Comparison of ENCODE assay signal across 18 cellular contexts in genomic region chr4:118807659-118808058, GRCh38.
"Had no signal": no experiment of that assay in that cellular context is flagged by ENCODE, and none has a peak within 500 bp of the region (broad histone marks: within the 10 kb centered on the region; RNA-seq: fewer than 3 reads in every experiment).

No MANE protein-coding gene starts in this region.

- H3K4me2 ChIP-seq: KMS-11 had no signal

- ATAC-seq: HepG2, K562 had no signal

- H3K4me3 ChIP-seq: K562, SJSA1 had no signal

- H3K27ac ChIP-seq: KMS-11, SJSA1 had no signal

- H3K4me1 ChIP-seq: SJSA1 had no signal

- DNase-seq: Kasumi-1, MM.1S, NCI-H1092 treated with DMSO at 0.1 percent for 48 hours, NCI-H1436, NCI-H187, NCI-H2029 treated with DMSO at 0.1 percent for 48 hours, NCI-H2227 treated with DMSO at 0.1 percent for 48 hours, NCI-H524, NCI-H526 treated with DMSO at 0.1 percent for 48 hours, NCI-H748 treated with DMSO at 0.1 percent for 48 hours, Right ventricle myocardium superior, RPMI8226, SIG-M5 had no signal

- H3K9ac ChIP-seq: KMS-11 had no signal

- H3K4me1 Mint-ChIP-seq: IgD-negative memory B cell had no signal

- H3K4me3 Mint-ChIP-seq: IgD-negative memory B cell had no signal

- H3K9me3 Mint-ChIP-seq: IgD-negative memory B cell had no signal

- H3K9me3 ChIP-seq: SJSA1 had no signal

- H3K27me3 Mint-ChIP-seq: IgD-negative memory B cell had no signal

- H3K27me3 ChIP-seq: SJSA1 had no signal
